In the genomic region with DNA sequence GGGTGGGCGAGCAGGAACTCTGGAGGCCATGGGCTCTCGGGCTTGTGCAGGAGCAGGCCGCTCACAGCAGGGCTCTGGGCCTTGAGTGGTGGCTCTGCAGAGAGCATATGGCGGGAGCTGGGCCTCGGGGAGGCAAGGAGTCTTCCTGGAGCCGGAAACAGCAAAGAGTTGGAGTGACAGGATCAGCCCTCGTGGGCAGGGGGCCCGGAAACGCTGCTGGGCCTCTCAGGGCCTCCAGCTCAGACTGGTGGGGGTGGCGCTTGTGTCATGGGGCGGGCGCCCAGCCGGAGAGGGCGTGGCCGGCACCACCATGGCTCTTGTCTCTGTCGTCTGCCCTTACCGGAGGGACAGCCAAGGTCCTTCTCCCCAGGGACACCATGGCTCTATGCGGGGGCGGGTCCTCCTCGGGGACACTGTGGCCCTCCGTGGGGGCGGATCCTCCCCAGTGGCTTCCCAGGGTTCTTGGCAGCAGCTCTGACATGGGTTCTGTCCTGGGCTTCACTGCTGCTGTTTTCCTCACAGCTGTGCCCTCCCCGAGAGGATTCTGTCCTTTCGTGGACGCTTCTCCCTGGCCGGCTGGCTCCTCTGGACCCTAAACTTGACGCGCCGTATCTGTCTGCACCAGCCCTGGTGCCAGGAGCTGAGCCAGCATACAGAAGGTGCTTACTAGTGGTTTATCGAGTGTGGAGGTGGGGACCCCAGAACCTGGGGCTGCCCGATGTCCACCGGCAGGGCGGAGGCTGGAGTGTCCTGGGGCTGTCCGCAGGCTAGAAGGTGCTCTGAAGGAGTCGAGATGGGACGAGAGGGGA, we compare ENCODE assay signal across 9 cellular contexts. TPM values are rescaled to one million over a fixed set of nuclear protein-coding genes. Genes with fewer than 3 reads are reported as not detected.
DNase-seq lines count a peak whose midpoint lies in the region; ATAC-seq and TF ChIP-seq lines count a peak whose summit lies in the region.
"Had no signal": no experiment of that assay in that cellular context is flagged by ENCODE, and none has a peak within 500 bp of the region (broad histone marks: within the 10 kb centered on the region; RNA-seq: fewer than 3 reads in every experiment).

No MANE protein-coding gene starts in this region.

- H3K4me3 Mint-ChIP-seq in activated naive CD8-positive, alpha-beta T cell = peak overlapping the region; percentile 49
- H3K4me3 Mint-ChIP-seq in neural progenitor cell = no peak overlapping the region

- H3K4me3 ChIP-seq in Peyer's patch = peak overlapping the region in 1 of 4 donors; percentile 22
- peak overlapping the region; percentile 13 for H3K4me3 ChIP-seq in skeletal muscle cell (ENCODE audit: low read depth, low read length)
- H3K4me3 ChIP-seq in neural progenitor cell = no peak overlapping the region
- H3K4me3 ChIP-seq: A549 had no signal

- ATAC-seq in left cardiac atrium = peak; percentile 85 to 93
- ATAC-seq: A549 had no signal

- no peaks in the 10 kb centered on the region for H3K9me3 Mint-ChIP-seq in activated naive CD8-positive, alpha-beta T cell (ENCODE audit: low read depth)
- H3K9me3 Mint-ChIP-seq in neural progenitor cell = no peaks in the 10 kb centered on the region

- no peak overlapping the region for H3K9ac ChIP-seq in neural progenitor cell

- H2AFZ ChIP-seq in neural progenitor cell (replicated peaks) = no peak overlapping the region

- no peaks in the 10 kb centered on the region for H3K9me3 ChIP-seq in Peyer's patch
- no peaks in the 10 kb centered on the region for H3K9me3 ChIP-seq in neural progenitor cell (ENCODE audit: low read depth)
- H3K9me3 ChIP-seq: A549 had no signal

- peaks cover 10% of the 10 kb centered on the region for H3K79me2 ChIP-seq in neural progenitor cell (ENCODE audit: low read depth)

- H3K27me3 Mint-ChIP-seq in activated naive CD8-positive, alpha-beta T cell = no peaks in the 10 kb centered on the region
- peaks cover 1% of the 10 kb centered on the region for H3K27me3 Mint-ChIP-seq in neural progenitor cell (ENCODE audit: insufficient read depth, low read depth)

- DNase-seq in NCI-H1417 (lab: John Stamatoyannopoulos, UW) (peak; percentile 30 to 54 (median 50)), NCI-H1417 treated with DMSO at 0.1 percent for 48 hours (lab: John Stamatoyannopoulos, UW) (no peak), Peyer's patch (peak in 2 of 3 donors; percentile 53 to 71), left cardiac atrium (peak; percentile 92), skeletal muscle cell (ENCODE audit: low read depth) (peak; percentile 35), neural progenitor cell (ENCODE audit: low spot score) (no peak), DMS114 treated with DMSO at 0.1 percent for 48 hours (lab: John Stamatoyannopoulos, UW; ENCODE audit: unreplicated experiment) (no peak)

- H3K27ac ChIP-seq in Peyer's patch (peak overlapping the region in 1 of 4 donors; percentile 14), neural progenitor cell (no peak overlapping the region)
- H3K27ac ChIP-seq: A549 had no signal

- H3K27me3 ChIP-seq in Peyer's patch (no peaks in the 10 kb centered on the region), neural progenitor cell (no peaks in the 10 kb centered on the region)

- TF ChIP-seq POLR2A in Peyer's patch (IDR thresholded peaks at IDR 0.05) = no peak

- TF ChIP-seq CTCF in Peyer's patch (IDR thresholded peaks at IDR 0.05) = no peak
- TF ChIP-seq CTCF in neural progenitor cell (IDR thresholded peaks at IDR 0.05) = no peak

- peak overlapping the region; percentile 77 for H3K27ac Mint-ChIP-seq in activated naive CD8-positive, alpha-beta T cell
- no peak overlapping the region for H3K27ac Mint-ChIP-seq in neural progenitor cell

- peaks cover 41% of the 10 kb centered on the region for H3K4me1 Mint-ChIP-seq in activated naive CD8-positive, alpha-beta T cell (ENCODE audit: low read depth)
- peaks cover 28% of the 10 kb centered on the region for H3K4me1 Mint-ChIP-seq in neural progenitor cell

- H3K4me1 ChIP-seq in Peyer's patch (peaks cover 0 to 46% (median 23%) of the 10 kb centered on the region in 4 donors), neural progenitor cell (peaks cover 11% of the 10 kb centered on the region)

- intact Hi-C loops in left cardiac atrium (cut with DNase I) = no loop called here

- H4K20me1 ChIP-seq in neural progenitor cell (ENCODE audit: low read depth) = peaks cover 69% of the 10 kb centered on the region

- no peaks in the 10 kb centered on the region for H3F3A ChIP-seq in neural progenitor cell (ENCODE audit: low read depth)

- H3K36me3 ChIP-seq in Peyer's patch (peaks cover 0 to 33% (median 0%) of the 10 kb centered on the region in 3 donors), neural progenitor cell (no peaks in the 10 kb centered on the region)

- no peak overlapping the region for H3K4me2 ChIP-seq in neural progenitor cell
- H3K4me2 ChIP-seq: A549 had no signal

- H3K36me3 Mint-ChIP-seq in activated naive CD8-positive, alpha-beta T cell = no peaks in the 10 kb centered on the region
- no peaks in the 10 kb centered on the region for H3K36me3 Mint-ChIP-seq in neural progenitor cell

RNA-seq across cellular contexts. Expression of a gene that starts 17.0 kb away (rescaled TPM):
- total RNA-seq in Peyer's patch (100 to 1,000 TPM in 1 of 4 donors, 10 to 100 TPM in 3; 48.3 to 484 (median 63.5) TPM), left cardiac atrium (10 to 100 TPM; 46.7 to 49.4 TPM), neural progenitor cell (ENCODE audit: low replicate concordance) (7.4 and 30.6 TPM in 2 replicates)

Comparison
In these comparisons a context has a peak if more than half of its experiments do, and no peak if none do; other contexts are left out.
1. DNase-seq: peak in NCI-H1417 (3 of 3), Peyer's patch (2 of 3), left cardiac atrium (single experiment) and skeletal muscle cell (single experiment); none in NCI-H1417 treated with DMSO at 0.1 percent for 48 hours (single experiment), neural progenitor cell (single experiment) and DMS114 treated with DMSO at 0.1 percent for 48 hours (single experiment).